30 cellular contexts compared by ENCODE assay signal in genomic region chr19:14576363-14576762, GRCh38. TPM values are rescaled to one million over a fixed set of nuclear protein-coding genes. Genes with fewer than 3 reads are reported as not detected.
"Had no signal": no experiment of that assay in that cellular context is flagged by ENCODE, and none has a peak within 500 bp of the region (broad histone marks: within the 10 kb centered on the region; RNA-seq: fewer than 3 reads in every experiment).

No MANE protein-coding gene starts in this region.

- H3K4me2 ChIP-seq: KMS-11 had no signal

- H3K27me3 Mint-ChIP-seq: activated CD4-positive, alpha-beta T cell treated with anti-CD3 and anti-CD28 coated beads, Interleukin-2, amount 10 ng/mL, durations not matched to agents 24 days and 14 days; activated CD8-positive, alpha-beta memory T cell treated with anti-CD3 and anti-CD28 coated beads, Interleukin-2, amount 10 ng/mL, durations not matched to agents 7 days and 5 days; activated naive CD4-positive, alpha-beta T cell treated with anti-CD3 and anti-CD28 coated beads, Interleukin-2, amount 50 U/mL, for 24 hours; activated T-cell treated with anti-CD3 and anti-CD28 coated beads, Interleukin-2, amount 50 U/mL, for 24 hours had no signal

- H3K36me3 Mint-ChIP-seq: activated CD8-positive, alpha-beta memory T cell treated with anti-CD3 and anti-CD28 coated beads, Interleukin-2, amount 10 ng/mL, durations not matched to agents 7 days and 5 days had no signal

- H3K9ac ChIP-seq: KMS-11 had no signal

- H3K27ac ChIP-seq: breast epithelium, KMS-11, SJSA1 had no signal

- DNase-seq: activated CD4-positive, alpha-beta T cell treated with anti-CD3 and anti-CD28 coated beads for 1 hour; activated CD4-positive, alpha-beta T cell treated with anti-CD3 and anti-CD28 coated beads, Interleukin-2, amount 10 ng/mL, durations not matched to agents 24 days and 14 days; activated CD4-positive, alpha-beta T cell treated with anti-CD3 and anti-CD28 coated beads, Interleukin-2, amount 50 U/mL, for 48 hours; activated CD8-positive, alpha-beta memory T cell treated with anti-CD3 and anti-CD28 coated beads, Interleukin-2, amount 10 ng/mL, durations not matched to agents 7 days and 5 days; activated effector memory CD4-positive, alpha-beta T cell treated with Interleukin-2 at 50 U/mL for 16 hours; activated naive CD4-positive, alpha-beta T cell; activated T-cell treated with anti-CD3 and anti-CD28 coated beads, Interleukin-2, amount 50 U/mL, for 24 hours; aorta; caudate nucleus; MG63; MV-4-11; NCI-H1105; NCI-H1436; NCI-H1694 treated with DMSO at 0.1 percent for 48 hours; NCI-H2081 treated with DMSO at 0.1 percent for 48 hours; NCI-H446; NCI-H524 treated with DMSO at 0.1 percent for 48 hours; NCI-H82; OCI-M1; SHP77 had no signal

- H3K9me3 ChIP-seq: breast epithelium, MG63, SJSA1 had no signal

- H3K4me3 Mint-ChIP-seq: activated CD4-positive, alpha-beta T cell treated with anti-CD3 and anti-CD28 coated beads, Interleukin-2, amount 10 ng/mL, durations not matched to agents 24 days and 14 days; activated CD8-positive, alpha-beta memory T cell treated with anti-CD3 and anti-CD28 coated beads, Interleukin-2, amount 10 ng/mL, durations not matched to agents 7 days and 5 days; activated naive CD4-positive, alpha-beta T cell treated with anti-CD3 and anti-CD28 coated beads, Interleukin-2, amount 50 U/mL, for 24 hours; activated T-cell treated with anti-CD3 and anti-CD28 coated beads, Interleukin-2, amount 50 U/mL, for 24 hours; activated T-helper 1 cell treated with anti-CD3 and anti-CD28 coated beads, Interleukin-12 subunit alpha, Interleukin-12 subunit beta, Interleukin-2, Interleukin-4 antibody, amounts not matched to agents 30 ng/mL and 10 ng/mL and 1 ng/mL, durations not matched to agents 14 hours and 24 hours and 36 hours; T-helper 1 cell treated with Interleukin-12 subunit alpha and Interleukin-12 subunit beta and Interleukin-4 antibody, amounts not matched to agents 30 μg/mL and 1 μg/mL, for 36 hours; WTC11 had no signal

- H3K36me3 ChIP-seq: breast epithelium, MG63 had no signal

- H3K4me3 ChIP-seq: breast epithelium, MG63, SJSA1 had no signal

- H3K27me3 ChIP-seq: breast epithelium, MG63, SJSA1 had no signal

- ATAC-seq: activated CD8-positive, alpha-beta memory T cell treated with anti-CD3 and anti-CD28 coated beads, Interleukin-2, amount 10 ng/mL, durations not matched to agents 7 days and 5 days; Panc1; SK-N-SH treated with all-trans-retinoic acid at 6 μM for 48 hours; WTC11 had no signal

- H3K27ac Mint-ChIP-seq: activated CD4-positive, alpha-beta T cell treated with anti-CD3 and anti-CD28 coated beads, Interleukin-2, amount 10 ng/mL, durations not matched to agents 24 days and 14 days; activated CD8-positive, alpha-beta memory T cell treated with anti-CD3 and anti-CD28 coated beads, Interleukin-2, amount 10 ng/mL, durations not matched to agents 7 days and 5 days; activated naive CD4-positive, alpha-beta T cell treated with anti-CD3 and anti-CD28 coated beads, Interleukin-2, amount 50 U/mL, for 24 hours; activated T-cell treated with anti-CD3 and anti-CD28 coated beads, Interleukin-2, amount 50 U/mL, for 24 hours; activated T-helper 1 cell treated with anti-CD3 and anti-CD28 coated beads, Interleukin-12 subunit alpha, Interleukin-12 subunit beta, Interleukin-2, Interleukin-4 antibody, amounts not matched to agents 30 ng/mL and 10 ng/mL and 1 ng/mL, durations not matched to agents 14 hours and 24 hours and 36 hours; T-helper 1 cell treated with Interleukin-12 subunit alpha and Interleukin-12 subunit beta and Interleukin-4 antibody, amounts not matched to agents 30 μg/mL and 1 μg/mL, for 36 hours; WTC11 had no signal

- H3K4me1 ChIP-seq: breast epithelium, SJSA1 had no signal

- H3K9me3 Mint-ChIP-seq: activated CD4-positive, alpha-beta T cell treated with anti-CD3 and anti-CD28 coated beads, Interleukin-2, amount 10 ng/mL, durations not matched to agents 24 days and 14 days; activated naive CD4-positive, alpha-beta T cell treated with anti-CD3 and anti-CD28 coated beads, Interleukin-2, amount 50 U/mL, for 24 hours; activated T-cell treated with anti-CD3 and anti-CD28 coated beads, Interleukin-2, amount 50 U/mL, for 24 hours; activated T-helper 1 cell treated with anti-CD3 and anti-CD28 coated beads, Interleukin-12 subunit alpha, Interleukin-12 subunit beta, Interleukin-2, Interleukin-4 antibody, amounts not matched to agents 30 ng/mL and 10 ng/mL and 1 ng/mL, durations not matched to agents 14 hours and 24 hours and 36 hours; T-helper 1 cell treated with Interleukin-12 subunit alpha and Interleukin-12 subunit beta and Interleukin-4 antibody, amounts not matched to agents 30 μg/mL and 1 μg/mL, for 36 hours; WTC11 had no signal

RNA-seq across cellular contexts. Expression of gene CLEC17A, which starts 6.5 kb away (rescaled TPM):
- total RNA-seq: activated CD4-positive, alpha-beta T cell treated with anti-CD3 and anti-CD28 coated beads, Interleukin-2, amount 10 ng/mL, durations not matched to agents 24 days and 14 days; activated CD8-positive, alpha-beta memory T cell treated with anti-CD3 and anti-CD28 coated beads, Interleukin-2, amount 10 ng/mL, durations not matched to agents 7 days and 5 days; breast epithelium; chondrocyte; WTC11 had no signal
- polyA plus RNA-seq: aorta had no signal
